8 cellular contexts compared by ENCODE assay signal in the genomic region with DNA sequence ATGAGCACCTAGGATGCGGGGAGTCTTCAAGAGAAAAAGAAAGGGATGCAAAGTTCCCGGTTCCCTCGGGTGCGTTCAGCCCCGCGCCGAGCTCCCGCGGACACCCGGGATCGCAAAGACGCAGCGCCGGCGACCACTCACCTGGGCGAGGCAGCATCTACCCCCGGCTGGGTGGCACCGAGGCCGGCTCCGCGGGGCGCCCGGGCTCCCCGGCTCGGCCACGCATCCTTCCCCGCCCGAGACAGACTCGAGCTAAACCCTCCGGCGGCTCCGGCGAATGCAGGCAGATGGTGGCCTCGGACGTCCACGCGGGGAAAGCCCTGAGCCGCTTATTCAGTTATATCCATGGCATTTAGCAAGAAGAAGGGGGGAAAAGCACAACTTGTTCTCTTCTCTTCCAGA. TPM values are rescaled to one million over a fixed set of nuclear protein-coding genes. Genes with fewer than 3 reads are reported as not detected.
DNase-seq lines count a peak whose midpoint lies in the region; ATAC-seq and TF ChIP-seq lines count a peak whose summit lies in the region.

No MANE protein-coding gene starts in this region.

- DNase-seq in AG20443 (ENCODE audit: low spot score) (peak; percentile 28), coronary artery (ENCODE audit: low spot score) (no peak), MG63 (no peak), Peyer's patch (no peak)
- no peak for DNase-seq in natural killer cell treated with Interleukin-12 subunit alpha and Interleukin-12 subunit beta and Interleukin-15 and Interleukin-18, amount 100 ng/mL, for 72 hours (ENCODE audit: low spot score)

- no peaks in the 10 kb centered on the region for H3K36me3 ChIP-seq in HUES6 (ENCODE audit: control insufficient read depth, insufficient read depth, low read length)
- no peaks in the 10 kb centered on the region for H3K36me3 ChIP-seq in MG63
- H3K36me3 ChIP-seq in Peyer's patch, result no peaks in the 10 kb centered on the region

- H3K4me1 Mint-ChIP-seq in natural killer cell treated with Interleukin-12 subunit alpha and Interleukin-12 subunit beta and Interleukin-15 and Interleukin-18, amount 100 ng/mL, for 72 hours (ENCODE audit: low read depth in 2 of 2), result peaks cover 29 to 30% of the 10 kb centered on the region in 2 donors

- H3K27ac ChIP-seq in HUES6 (ENCODE audit: low read depth, low read length) (no peak overlapping the region), coronary artery (no peak overlapping the region), Peyer's patch (no peak overlapping the region)

- H3K27me3 ChIP-seq in HUES6 (ENCODE audit: control insufficient read depth, insufficient read depth, low read length) (peaks cover 52% of the 10 kb centered on the region), MG63 (peaks cover 4% of the 10 kb centered on the region; the same call in 1 of the 2 replicates), Peyer's patch (no peaks in the 10 kb centered on the region)

- H3K4me3 ChIP-seq in HUES6 (ENCODE audit: low read depth, low read length), result peak overlapping the region; percentile 72
- H3K4me3 ChIP-seq in coronary artery, result peak overlapping the region; percentile 74
- H3K4me3 ChIP-seq in MG63, result no peak overlapping the region; the same call in 1 of the 2 replicates
- H3K4me3 ChIP-seq in Peyer's patch, result peak overlapping the region in 2 of 4 donors; percentile 49 to 61

- H3K4me3 Mint-ChIP-seq in natural killer cell treated with Interleukin-12 subunit alpha and Interleukin-12 subunit beta and Interleukin-15 and Interleukin-18, amount 100 ng/mL, for 72 hours, result peak overlapping the region; percentile 82

- no peak for TF ChIP-seq CTCF in coronary artery (IDR thresholded peaks at IDR 0.05)
- no peak for TF ChIP-seq CTCF in Peyer's patch (IDR thresholded peaks at IDR 0.05)

- peaks cover 6% of the 10 kb centered on the region in 2 donors for H3K27me3 Mint-ChIP-seq in natural killer cell treated with Interleukin-12 subunit alpha and Interleukin-12 subunit beta and Interleukin-15 and Interleukin-18, amount 100 ng/mL, for 72 hours

- no peak overlapping the region for H3K27ac Mint-ChIP-seq in natural killer cell treated with Interleukin-12 subunit alpha and Interleukin-12 subunit beta and Interleukin-15 and Interleukin-18, amount 100 ng/mL, for 72 hours

- H3K9me3 Mint-ChIP-seq in natural killer cell treated with Interleukin-12 subunit alpha and Interleukin-12 subunit beta and Interleukin-15 and Interleukin-18, amount 100 ng/mL, for 72 hours, result no peaks in the 10 kb centered on the region

- H3K4me1 ChIP-seq in HUES6 (ENCODE audit: control insufficient read depth, insufficient read depth, low read length) (peaks cover 20% of the 10 kb centered on the region), Peyer's patch (peaks cover 0 to 19% (median 2%) of the 10 kb centered on the region in 4 donors)

- no peak for ATAC-seq in natural killer cell treated with Interleukin-12 subunit alpha and Interleukin-12 subunit beta and Interleukin-15 and Interleukin-18, amount 100 ng/mL, for 72 hours
- no peak for ATAC-seq in GM21576 (IDR thresholded peaks at IDR 0.05; ENCODE audit: unreplicated experiment)
- ATAC-seq in HG03469 (IDR thresholded peaks at IDR 0.05; ENCODE audit: unreplicated experiment), result no peak

- H3K9ac ChIP-seq in HUES6 (ENCODE audit: low read length), result no peak overlapping the region

- no peak for TF ChIP-seq POLR2A in Peyer's patch (IDR thresholded peaks at IDR 0.05)

- no peaks in the 10 kb centered on the region for H3K36me3 Mint-ChIP-seq in natural killer cell treated with Interleukin-12 subunit alpha and Interleukin-12 subunit beta and Interleukin-15 and Interleukin-18, amount 100 ng/mL, for 72 hours

- H3K9me3 ChIP-seq in HUES6 (ENCODE audit: control insufficient read depth, insufficient read depth, low read depth, low read length), result 0 out of 2 replicates have a peak, but pooled peaks cover 2% of the 10 kb centered on the region
- no peaks in the 10 kb centered on the region for H3K9me3 ChIP-seq in MG63
- H3K9me3 ChIP-seq in Peyer's patch, result no peaks in the 10 kb centered on the region

RNA-seq across cellular contexts. Expression of gene LRFN2, which starts 0.4 kb away (rescaled TPM):
- total RNA-seq in natural killer cell treated with Interleukin-12 subunit alpha and Interleukin-12 subunit beta and Interleukin-15 and Interleukin-18, amount 100 ng/mL, for 72 hours, result under 1 TPM; 0.29 to 0.50 TPM
- not detected in 2 replicates for total RNA-seq in MG63 (2014; rRNA removed; shearing (Covaris generic); ENCODE audit: low replicate concordance)
- total RNA-seq in Peyer's patch, result under 1 TPM in 1 of 4 donors, not detected in 3; 0.83 TPM
